21 cellular contexts compared by ENCODE assay signal in the genomic region with DNA sequence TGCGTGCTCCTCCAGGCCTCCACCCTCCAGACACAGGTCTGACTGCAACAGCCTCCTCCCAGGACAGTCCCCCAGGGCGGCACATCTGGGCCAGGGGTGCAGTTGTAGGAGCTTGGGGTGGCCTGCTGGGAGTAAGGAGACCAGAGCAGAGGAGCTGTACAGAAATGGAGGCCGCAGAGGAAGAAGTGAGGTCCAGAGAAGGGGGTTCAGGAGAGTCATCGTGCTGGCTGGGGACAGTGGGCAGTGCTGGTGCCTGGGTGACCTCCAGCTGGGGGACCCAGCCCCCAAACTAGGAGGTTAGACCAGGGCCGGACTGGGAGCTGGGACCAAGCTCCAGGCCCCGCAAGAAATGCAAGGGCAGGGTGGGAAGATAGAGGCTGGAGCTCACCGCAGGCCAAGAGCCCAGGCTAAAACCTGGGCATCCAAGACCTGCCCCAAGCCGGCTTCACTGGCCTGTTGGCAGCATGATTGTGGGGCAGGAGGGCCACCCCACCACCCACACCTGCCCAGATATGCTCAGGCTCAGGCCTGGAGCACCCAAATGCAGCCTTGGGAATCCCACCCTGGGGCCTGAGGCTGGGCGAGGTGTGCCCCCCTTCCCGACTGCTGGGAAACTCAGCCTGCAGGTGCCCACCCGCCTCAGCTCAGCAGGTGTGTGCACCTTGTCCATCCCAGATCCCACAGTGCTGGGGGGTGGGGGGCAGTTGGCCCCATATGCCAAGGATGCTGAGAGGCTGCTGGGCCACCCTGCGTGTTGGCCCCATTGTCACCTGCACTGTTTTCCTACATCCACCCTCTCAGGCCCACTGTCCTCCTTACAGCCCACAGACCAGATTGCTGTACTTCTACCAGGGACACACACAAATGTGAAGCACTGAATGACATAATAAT.
DNase-seq lines count a peak whose midpoint lies in the region; ATAC-seq, FAIRE-seq and TF ChIP-seq lines count a peak whose summit lies in the region.
"Had no signal": no experiment of that assay in that cellular context is flagged by ENCODE, and none has a peak within 500 bp of the region (broad histone marks: within the 10 kb centered on the region; RNA-seq: fewer than 3 reads in every experiment).

No MANE protein-coding gene starts in this region.

- intact Hi-C loops in left ventricle myocardium superior (cut with micrococcal nuclease) = no loop called here
- intact Hi-C loops in MCF 10A (cut with micrococcal nuclease) = no loop called here

- POLR2A ChIA-PET in MCF 10A (lab: Yijun Ruan, JAX) = no interaction called here

- H3K27ac Mint-ChIP-seq in endothelial cell (ENCODE audit: unreplicated experiment) (no peak overlapping the region), neural crest cell (ENCODE audit: unreplicated experiment) (peak overlapping the region; percentile 43), MCF 10A (ENCODE audit: low read depth, unreplicated experiment) (no peak overlapping the region)
- peak overlapping the region in 1 of 2 donors; percentile 77 for H3K27ac Mint-ChIP-seq in stimulated activated naive CD8-positive, alpha-beta T cell treated with anti-CD3 and anti-CD28 coated beads, Interleukin-15, amount 100 ng/mL, for 72 hours
- H3K27ac Mint-ChIP-seq: CD4-positive, CD25-positive, alpha-beta regulatory T cell; naive B cell; stimulated activated effector memory CD8-positive, alpha-beta T cell treated with anti-CD3 and anti-CD28 coated beads, Interleukin-12 subunit alpha, Interleukin-12 subunit beta, amount 100 ng/mL, for 72 hours had no signal

- CTCF ChIA-PET in MCF 10A (lab: Yijun Ruan, JAX) = interaction anchor here (0.6 to 0.9 kb wide), 3 partner anchors 30 to 415 kb away, joined by 3 read pairs; no protein-coding TSS in a partner anchor

- TF ChIP-seq CTCF in right atrium auricular region (IDR thresholded peaks at IDR 0.05) (no peak), endothelial cell (IDR thresholded peaks at IDR 0.05; ENCODE audit: unreplicated experiment) (no peak), neural crest cell (conservative IDR thresholded peaks at IDR 0.05) (no peak), MCF 10A (IDR thresholded peaks at IDR 0.05; ENCODE audit: unreplicated experiment) (no peak)

- no TSS peak for BruUV-seq in MCF 10A (replicated peaks; lab: Mats Ljungman, UMichigan)

- no peak for ATAC-seq in left ventricle myocardium superior
- ATAC-seq in stimulated activated naive CD8-positive, alpha-beta T cell treated with anti-CD3 and anti-CD28 coated beads, Interleukin-15, amount 100 ng/mL, for 72 hours = no peak
- ATAC-seq: stimulated activated effector memory CD8-positive, alpha-beta T cell treated with anti-CD3 and anti-CD28 coated beads, Interleukin-12 subunit alpha, Interleukin-12 subunit beta, amount 100 ng/mL, for 72 hours had no signal

- FAIRE-seq in urothelium cell line (lab: Jason Lieb, UNC) = peak; percentile 30
- FAIRE-seq: astrocyte, colon had no signal

- peaks cover 10% of the 10 kb centered on the region for H3K27me3 Mint-ChIP-seq in endothelial cell (ENCODE audit: unreplicated experiment)
- no peaks in the 10 kb centered on the region for H3K27me3 Mint-ChIP-seq in neural crest cell (ENCODE audit: low read depth)
- no peaks in the 10 kb centered on the region for H3K27me3 Mint-ChIP-seq in MCF 10A (ENCODE audit: insufficient read depth, unreplicated experiment)
- H3K27me3 Mint-ChIP-seq in stimulated activated naive CD8-positive, alpha-beta T cell treated with anti-CD3 and anti-CD28 coated beads, Interleukin-15, amount 100 ng/mL, for 72 hours = no peaks in the 10 kb centered on the region
- H3K27me3 Mint-ChIP-seq: CD4-positive, CD25-positive, alpha-beta regulatory T cell; naive B cell had no signal

- H3K36me3 Mint-ChIP-seq in endothelial cell (ENCODE audit: low read depth, unreplicated experiment) (no peaks in the 10 kb centered on the region), neural crest cell (ENCODE audit: low read depth) (no peaks in the 10 kb centered on the region), MCF 10A (ENCODE audit: insufficient read depth, unreplicated experiment) (peaks cover 15% of the 10 kb centered on the region)
- H3K36me3 Mint-ChIP-seq: CD4-positive, CD25-positive, alpha-beta regulatory T cell; naive B cell; stimulated activated effector memory CD8-positive, alpha-beta T cell treated with anti-CD3 and anti-CD28 coated beads, Interleukin-12 subunit alpha, Interleukin-12 subunit beta, amount 100 ng/mL, for 72 hours had no signal

- no peak overlapping the region for H3K4me3 ChIP-seq in right atrium auricular region
- H3K4me3 ChIP-seq: tibial nerve had no signal

- DNase-seq in left ventricle myocardium superior (peak; percentile 10), right atrium auricular region (ENCODE audit: low spot score) (no peak), endothelial cell (ENCODE audit: low spot score) (no peak), neural crest cell (ENCODE audit: low read depth, low spot score) (no peak), urothelium cell line (ENCODE audit: low spot score) (no peak), HUDEP-2 (lab: John Stamatoyannopoulos, UW; ENCODE audit: unreplicated experiment in 76 of 76) (no peak), MCF 10A (ENCODE audit: unreplicated experiment) (no peak)
- DNase-seq in stimulated activated naive CD8-positive, alpha-beta T cell treated with anti-CD3 and anti-CD28 coated beads, Interleukin-15, amount 100 ng/mL, for 72 hours = no peak
- DNase-seq: activated CD4-positive, alpha-beta T cell treated with anti-CD3 and anti-CD28 coated beads for 1 hour; activated gamma-delta T cell treated with Interleukin-2 at 50 U/mL for 16 hours; CD4-positive, CD25-positive, alpha-beta regulatory T cell; DMS53; naive B cell; NCI-H1092 treated with DMSO at 0.1 percent for 48 hours; NCI-H526; stimulated activated CD4-positive, alpha-beta T cell treated with anti-CD3 and anti-CD28 coated beads, Interleukin-15, amount 100 ng/mL, for 24 hours had no signal

- H3K4me1 Mint-ChIP-seq in endothelial cell (ENCODE audit: unreplicated experiment) (peaks cover 11% of the 10 kb centered on the region), neural crest cell (peaks cover 7% of the 10 kb centered on the region), MCF 10A (ENCODE audit: insufficient read depth, unreplicated experiment) (no peaks in the 10 kb centered on the region)
- peaks cover 8% of the 10 kb centered on the region for H3K4me1 Mint-ChIP-seq in stimulated activated naive CD8-positive, alpha-beta T cell treated with anti-CD3 and anti-CD28 coated beads, Interleukin-15, amount 100 ng/mL, for 72 hours
- H3K4me1 Mint-ChIP-seq: CD4-positive, CD25-positive, alpha-beta regulatory T cell; naive B cell; stimulated activated effector memory CD8-positive, alpha-beta T cell treated with anti-CD3 and anti-CD28 coated beads, Interleukin-12 subunit alpha, Interleukin-12 subunit beta, amount 100 ng/mL, for 72 hours had no signal

- H3K9me3 ChIP-seq in right atrium auricular region = no peaks in the 10 kb centered on the region
- H3K9me3 ChIP-seq: tibial nerve had no signal

- peaks cover 0 to 8% of the 10 kb centered on the region in 2 donors for H3K4me1 ChIP-seq in right atrium auricular region

- H3K36me3 ChIP-seq in right atrium auricular region = no peaks in the 10 kb centered on the region

- H3K9me3 Mint-ChIP-seq in endothelial cell (ENCODE audit: unreplicated experiment) = no peaks in the 10 kb centered on the region
- no peaks in the 10 kb centered on the region for H3K9me3 Mint-ChIP-seq in neural crest cell
- H3K9me3 Mint-ChIP-seq in MCF 10A (ENCODE audit: unreplicated experiment) = no peaks in the 10 kb centered on the region
- H3K9me3 Mint-ChIP-seq in stimulated activated naive CD8-positive, alpha-beta T cell treated with anti-CD3 and anti-CD28 coated beads, Interleukin-15, amount 100 ng/mL, for 72 hours = no peaks in the 10 kb centered on the region
- H3K9me3 Mint-ChIP-seq: CD4-positive, CD25-positive, alpha-beta regulatory T cell; naive B cell; stimulated activated effector memory CD8-positive, alpha-beta T cell treated with anti-CD3 and anti-CD28 coated beads, Interleukin-12 subunit alpha, Interleukin-12 subunit beta, amount 100 ng/mL, for 72 hours had no signal

- H3K4me3 Mint-ChIP-seq in endothelial cell (ENCODE audit: unreplicated experiment) = peak overlapping the region; percentile 28
- no peak overlapping the region for H3K4me3 Mint-ChIP-seq in neural crest cell
- no peak overlapping the region for H3K4me3 Mint-ChIP-seq in MCF 10A (ENCODE audit: unreplicated experiment)
- no peak overlapping the region for H3K4me3 Mint-ChIP-seq in stimulated activated naive CD8-positive, alpha-beta T cell treated with anti-CD3 and anti-CD28 coated beads, Interleukin-15, amount 100 ng/mL, for 72 hours
- H3K4me3 Mint-ChIP-seq: CD4-positive, CD25-positive, alpha-beta regulatory T cell; naive B cell; stimulated activated effector memory CD8-positive, alpha-beta T cell treated with anti-CD3 and anti-CD28 coated beads, Interleukin-12 subunit alpha, Interleukin-12 subunit beta, amount 100 ng/mL, for 72 hours had no signal

- H3K27me3 ChIP-seq in right atrium auricular region = no peaks in the 10 kb centered on the region
- H3K27me3 ChIP-seq: tibial nerve had no signal

- no peak overlapping the region for H3K27ac ChIP-seq in right atrium auricular region
- H3K27ac ChIP-seq: KMS-11, tibial nerve had no signal
